ENCODE assay signal across 23 cellular contexts in genomic region chr13:96422002-96422401, GRCh38.
"Had no signal": no experiment of that assay in that cellular context is flagged by ENCODE, and none has a peak within 500 bp of the region (broad histone marks: within the 10 kb centered on the region; RNA-seq: fewer than 3 reads in every experiment).

No MANE protein-coding gene starts in this region.

- ATAC-seq: effector memory CD8-positive, alpha-beta T cell; esophagus mucosa; foreskin keratinocyte; gastrocnemius medialis; gastroesophageal sphincter had no signal

- H3K36me3 ChIP-seq: colonic mucosa, esophagus muscularis mucosa, esophagus squamous epithelium, gastrocnemius medialis, gastroesophageal sphincter, heart left ventricle, heart right ventricle had no signal

- H3K4me1 ChIP-seq: colonic mucosa, esophagus muscularis mucosa, esophagus squamous epithelium, foreskin keratinocyte, gastrocnemius medialis, gastroesophageal sphincter, heart left ventricle, heart right ventricle had no signal

- DNase-seq: colonic mucosa; cortex of kidney; dermis blood vessel endothelial cell; effector CD4-positive, alpha-beta T cell; effector CD8-positive, alpha-beta T cell; effector memory CD4-positive, alpha-beta T cell; effector memory CD8-positive, alpha-beta T cell; endodermal cell; erythroblast; esophagus squamous epithelium; foreskin keratinocyte; foreskin melanocyte; gastrocnemius medialis; glutamatergic neuron; head of caudate nucleus; heart left ventricle; heart right ventricle had no signal

- H3K9me3 ChIP-seq: colonic mucosa, esophagus muscularis mucosa, esophagus squamous epithelium, gastrocnemius medialis, gastroesophageal sphincter, heart left ventricle, heart right ventricle had no signal

- H3K27ac ChIP-seq: colonic mucosa, coronary artery, epithelial cell of prostate, esophagus muscularis mucosa, esophagus squamous epithelium, foreskin keratinocyte, gastrocnemius medialis, gastroesophageal sphincter, heart left ventricle, heart right ventricle had no signal

- H3K4me3 ChIP-seq: colonic mucosa, coronary artery, dorsolateral prefrontal cortex, esophagus muscularis mucosa, esophagus squamous epithelium, gastrocnemius medialis, gastroesophageal sphincter, heart left ventricle, heart right ventricle had no signal

- H3K27me3 ChIP-seq: colonic mucosa, dorsolateral prefrontal cortex, esophagus muscularis mucosa, esophagus squamous epithelium, foreskin keratinocyte, gastrocnemius medialis, gastroesophageal sphincter, heart left ventricle, heart right ventricle had no signal
